21 cellular contexts compared by ENCODE assay signal in genomic region chr19:16894080-16894479, GRCh38. TPM values are rescaled to one million over a fixed set of nuclear protein-coding genes. Genes with fewer than 3 reads are reported as not detected.
A peak's percentile ranks its signal among the peaks of the same experiment; 100 is the strongest.
DNase-seq lines count a peak whose midpoint lies in the region; ATAC-seq, FAIRE-seq and TF ChIP-seq lines count a peak whose summit lies in the region.
"Had no signal": no experiment of that assay in that cellular context is flagged by ENCODE, and none has a peak within 500 bp of the region (broad histone marks: within the 10 kb centered on the region; RNA-seq: fewer than 3 reads in every experiment).

No MANE protein-coding gene starts in this region.

- no peak overlapping the region for H3K4me2 ChIP-seq in K562 (ENCODE audit: insufficient read depth, low read length)

- 62% methylated on average over 7 of the region's 7 CpGs for WGBS in K562 (ENCODE audit: insufficient coverage, low coverage, missing lambda C conversion rate)

- POLR2A ChIA-PET in K562 (lab: Yijun Ruan, JAX): interaction anchor here (0.6 to 1.6 kb wide), 6 partner anchors 9 to 230 kb away, joined by 3 to 6 read pairs (median 4); no protein-coding TSS in a partner anchor
- POLR2A ChIA-PET in naive thymus-derived CD4-positive, alpha-beta T cell (lab: Charles Lee): no interaction called here

- no peak for TF ChIP-seq EP300 in K562 (IDR thresholded peaks at IDR 0.05; ENCODE audit: low read length)

- H3K36me3 ChIP-seq in K562 (ENCODE audit: control insufficient read depth, insufficient read depth, low read length) (peaks cover 26% of the 10 kb centered on the region; the same call in 2 of the 3 replicates), gastrocnemius medialis (no peaks in the 10 kb centered on the region)
- H3K36me3 ChIP-seq in naive thymus-derived CD4-positive, alpha-beta T cell (ENCODE audit: control insufficient read depth in 2 of 3, insufficient read depth in 3 of 3, low read length in 3 of 3): no peaks in the 10 kb centered on the region
- H3K36me3 ChIP-seq: neutrophil, thyroid gland had no signal

- H3K27me3 ChIP-seq in K562 (ENCODE audit: control insufficient read depth in 2 of 2, insufficient read depth in 2 of 2, low read length in 2 of 2) (no peaks in the 10 kb centered on the region), gastrocnemius medialis (peaks cover 15 to 25% (median 21%) of the 10 kb centered on the region in 3 donors)
- H3K27me3 ChIP-seq in naive thymus-derived CD4-positive, alpha-beta T cell (ENCODE audit: control insufficient read depth in 2 of 2, insufficient read depth in 2 of 2, low read length in 2 of 2): no peaks in the 10 kb centered on the region
- H3K27me3 ChIP-seq: thyroid gland had no signal

- peaks cover 40% of the 10 kb centered on the region for H3K79me2 ChIP-seq in K562 (ENCODE audit: control insufficient read depth, insufficient read depth, low read length)

- H3K27ac ChIP-seq in K562 (ENCODE audit: extremely low read depth, low read depth, low read length) (peak overlapping the region; percentile 21), gastrocnemius medialis (peak overlapping the region in 3 of 4 donors; percentile 18 to 49 (median 43))
- no peak overlapping the region for H3K27ac ChIP-seq in naive thymus-derived CD4-positive, alpha-beta T cell (ENCODE audit: low read depth, low read length)
- H3K27ac ChIP-seq: foreskin keratinocyte, neutrophil had no signal

- CTCF ChIA-PET in K562 (lab: Yijun Ruan, JAX; ENCODE audit: low intra/inter-chr PET ratio): no interaction called here
- CTCF ChIA-PET in naive thymus-derived CD4-positive, alpha-beta T cell (lab: Charles Lee): interaction anchor here (0.6 kb wide), 1 partner anchor 179 kb away, joined by 4 read pairs; no protein-coding TSS in a partner anchor

- no peak for TF ChIP-seq RAD21 in K562 (CRISPR knock-in tag; conservative IDR thresholded peaks at IDR 0.05 in 1 of 2, IDR thresholded peaks at IDR 0.05 in 1 of 2)

- H3K36me3 Mint-ChIP-seq in naive thymus-derived CD4-positive, alpha-beta T cell: no peaks in the 10 kb centered on the region

- H3K4me1 Mint-ChIP-seq in naive thymus-derived CD4-positive, alpha-beta T cell: peaks cover 5 to 30% (median 14%) of the 10 kb centered on the region in 7 donors

- no TSS peak for BruUV-seq in K562 (replicated peaks; lab: Mats Ljungman, UMichigan)

- no peak overlapping the region for H3K4me3 ChIP-seq in K562
- no peak overlapping the region for H3K4me3 ChIP-seq in gastrocnemius medialis
- no peak overlapping the region for H3K4me3 ChIP-seq in naive thymus-derived CD4-positive, alpha-beta T cell (ENCODE audit: low read length)
- H3K4me3 ChIP-seq: thyroid gland had no signal

- H3K9me3 ChIP-seq in K562 (replicated peaks; ENCODE audit: control insufficient read depth, insufficient read depth, low read depth, low read length) (no peaks in the 10 kb centered on the region), gastrocnemius medialis (no peaks in the 10 kb centered on the region)
- H3K9me3 ChIP-seq in naive thymus-derived CD4-positive, alpha-beta T cell (ENCODE audit: control insufficient read depth in 2 of 3, low read length in 3 of 3): no peaks in the 10 kb centered on the region
- H3K9me3 ChIP-seq: neutrophil, thyroid gland had no signal

- DNase-seq in GM13977 (ENCODE audit: low spot score): no peak
- peak; percentile 16 for DNase-seq in NCI-H69 (lab: John Stamatoyannopoulos, UW)
- peak in 1 of 4 experiments; percentile 14 for DNase-seq in K562 (ENCODE audit: extremely low read depth in 1 of 4, low spot score in 3 of 4)
- no peak for DNase-seq in gastrocnemius medialis
- DNase-seq in naive thymus-derived CD4-positive, alpha-beta T cell: no peak
- no peak for DNase-seq in sciatic nerve (ENCODE audit: low spot score)
- no peak for DNase-seq in amygdala (lab: John Stamatoyannopoulos, UW)
- no peak for DNase-seq in activated CD4-positive, alpha-beta T cell treated with anti-CD3 and anti-CD28 coated beads for 1 hour
- DNase-seq: activated naive CD8-positive, alpha-beta T cell treated with anti-CD3 and anti-CD28 coated beads for 36 hours; DMS79; effector CD4-positive, alpha-beta T cell; foreskin keratinocyte; hippocampal formation; NCI-H1105 treated with DMSO at 0.1 percent for 48 hours; NCI-H2107; NCI-H510A; stimulated activated CD4-positive, alpha-beta T cell treated with anti-CD3 and anti-CD28 coated beads, Interleukin-4, amount 100 ng/mL, for 24 hours; stimulated activated naive CD8-positive, alpha-beta T cell treated with anti-CD3 and anti-CD28 coated beads, Interleukin-15, Interleukin-2, amounts not matched to agents 100 U/mL and 50 U/mL, for 24 hours had no signal

- in situ Hi-C loops in GM13977 (cut with MboI; ENCODE audit: low pct_unique_long_range_greater_than_20kb, low sequenced_read_pairs, unreplicated experiment) (no loop called here), K562 (cut with MboI) (no loop called here), gastrocnemius medialis (cut with MboI; ENCODE audit: low sequenced_read_pairs in 4 of 4) (no loop called here)

- peaks cover 6 to 54% (median 26%) of the 10 kb centered on the region in 5 donors for H3K27me3 Mint-ChIP-seq in naive thymus-derived CD4-positive, alpha-beta T cell

- H3K4me1 ChIP-seq in K562 (replicated peaks in 1 of 2; ENCODE audit: control insufficient read depth in 2 of 2, insufficient read depth in 2 of 2, low read length in 2 of 2) (peaks cover 35 to 83% of the 10 kb centered on the region in 2 experiments), gastrocnemius medialis (peaks cover 0 to 7% of the 10 kb centered on the region in 2 donors)
- H3K4me1 ChIP-seq in naive thymus-derived CD4-positive, alpha-beta T cell (ENCODE audit: control insufficient read depth in 2 of 2, insufficient read depth in 2 of 2, low read length in 2 of 2): no peaks in the 10 kb centered on the region
- H3K4me1 ChIP-seq: foreskin keratinocyte had no signal

- H2AFZ ChIP-seq in K562 (ENCODE audit: low read depth, low read length): no peak overlapping the region

- no peak for TF ChIP-seq POLR2A in K562 (conservative IDR thresholded peaks at IDR 0.05)
- TF ChIP-seq POLR2A in gastrocnemius medialis (IDR thresholded peaks at IDR 0.05): no peak

- no peaks in the 10 kb centered on the region for H4K20me1 ChIP-seq in K562 (replicated peaks; ENCODE audit: control insufficient read depth, insufficient read depth, low read length)

- no peak for ATAC-seq in K562
- no peak for ATAC-seq in gastrocnemius medialis
- ATAC-seq in naive thymus-derived CD4-positive, alpha-beta T cell: no peak
- no peak for ATAC-seq in sciatic nerve
- ATAC-seq: foreskin keratinocyte; stimulated activated naive CD8-positive, alpha-beta T cell treated with anti-CD3 and anti-CD28 coated beads, Interleukin-15, Interleukin-2, amounts not matched to agents 100 U/mL and 50 U/mL, for 24 hours had no signal

- H3K9me3 Mint-ChIP-seq in naive thymus-derived CD4-positive, alpha-beta T cell: peaks cover 0 to 3% (median 0%) of the 10 kb centered on the region in 11 donors
- H3K9me3 Mint-ChIP-seq: activated CD4-positive, alpha-beta T cell treated with anti-CD3 and anti-CD28 coated beads, Interleukin-2, amount 10 ng/mL, durations not matched to agents 24 days and 14 days; activated naive CD8-positive, alpha-beta T cell treated with anti-CD3 and anti-CD28 coated beads for 36 hours had no signal

- no peaks in the 10 kb centered on the region for H3K9me1 ChIP-seq in K562 (ENCODE audit: control insufficient read depth, insufficient read depth, low read length)

- FAIRE-seq in K562 (lab: Jason Lieb, UNC): no peak

- TF ChIP-seq CTCF in GM13977 (IDR thresholded peaks at IDR 0.05; ENCODE audit: extremely low read depth, insufficient read depth, missing control alignments) (peak; percentile 23), K562 (IDR thresholded peaks at IDR 0.05 in 2 of 3, conservative IDR thresholded peaks at IDR 0.05 in 1 of 3; ENCODE audit: insufficient read depth in 2 of 3, low read depth in 1 of 3, low read length in 3 of 3) (no peak), gastrocnemius medialis (IDR thresholded peaks at IDR 0.05 in 4 of 5, conservative IDR thresholded peaks at IDR 0.05 in 1 of 5) (no peak)

- intact Hi-C loops in K562 (cut with micrococcal nuclease) (no loop called here), gastrocnemius medialis (cut with DNase I; ENCODE audit: low total_unique reads) (no loop called here), sciatic nerve (cut with DNase I) (no loop called here)
- intact Hi-C loops in naive thymus-derived CD4-positive, alpha-beta T cell (cut with micrococcal nuclease): no loop called here

- H3K27ac Mint-ChIP-seq in naive thymus-derived CD4-positive, alpha-beta T cell: no peak overlapping the region
- H3K27ac Mint-ChIP-seq: activated CD4-positive, alpha-beta T cell treated with anti-CD3 and anti-CD28 coated beads, Interleukin-2, amount 10 ng/mL, durations not matched to agents 24 days and 14 days; activated naive CD8-positive, alpha-beta T cell treated with anti-CD3 and anti-CD28 coated beads for 36 hours had no signal

- H3K4me3 Mint-ChIP-seq in naive thymus-derived CD4-positive, alpha-beta T cell: peak overlapping the region in 1 of 10 donors; percentile 46
- H3K4me3 Mint-ChIP-seq: activated CD4-positive, alpha-beta T cell treated with anti-CD3 and anti-CD28 coated beads, Interleukin-2, amount 10 ng/mL, durations not matched to agents 24 days and 14 days; activated naive CD8-positive, alpha-beta T cell treated with anti-CD3 and anti-CD28 coated beads for 36 hours had no signal

- H3K9ac ChIP-seq in K562 (ENCODE audit: insufficient read depth in 1 of 2, low read depth in 2 of 2, low read length in 2 of 2): peak overlapping the region in 1 of 2 experiments; percentile 88; a peak in 2 of 4 replicates

RNA-seq across cellular contexts. Expression of gene F2RL3, which starts 5.3 kb away (rescaled TPM):
- 16.8 and 60.7 TPM in 2 replicates for total RNA-seq in K562 (2011; cell fraction: chromatin; rRNA removed; ENCODE audit: low replicate concordance)
- total RNA-seq in K562 (2011; cell fraction: nucleolus; rRNA removed): 53.0 and 74.2 TPM in 2 replicates
- total RNA-seq in K562 (2011; cell fraction: nucleoplasm; rRNA removed): 25.8 and 31.3 TPM in 2 replicates
- 23.4 and 29.5 TPM in 2 replicates for total RNA-seq in K562 (2014; rRNA removed)
- 10.7 and 11.0 TPM in 2 replicates for total RNA-seq in K562 (2014; rRNA removed; fragmentation: Illumina TruSeq; extraction: Trizol)
- total RNA-seq in K562 (2015; rRNA removed; fragmentation: Illumina TruSeq; extraction: Trizol): 11.9 and 12.1 TPM in 2 replicates
- 27.6 and 29.0 TPM in 2 replicates for total RNA-seq in K562 (2021)
- polyA plus RNA-seq in K562 (2011; rRNA removed): 7.2 and 9.9 TPM in 2 replicates
- 10.5 and 59.1 TPM in 2 replicates for polyA plus RNA-seq in K562 (2011; cell fraction: cytosol; rRNA removed)
- polyA plus RNA-seq in K562 (2011; cell fraction: nucleus; rRNA removed): 4.8 and 12.6 TPM in 2 replicates
- 15.6 and 20.7 TPM in 2 replicates for polyA plus RNA-seq in K562 (2012)
- 12.3 and 13.4 TPM in 2 replicates for polyA plus RNA-seq in K562 (2014; fragmentation: Illumina TruSeq; extraction: Trizol)
- polyA plus RNA-seq in K562 (2014; fragmentation: Nextera tagmentation; extraction: Ambion mirVana): 1 to 10 TPM; 1.4 to 5.0 TPM
- 20.9 and 22.0 TPM in 2 replicates for polyA plus RNA-seq in K562 (2014; rRNA removed)
- 3.2 and 7.2 TPM in 2 replicates for polyA minus RNA-seq in K562 (2011; rRNA and poly(A)+ RNA removed)
- 8.0 and 13.6 TPM in 2 replicates for polyA minus RNA-seq in K562 (2011; cell fraction: cytosol; rRNA and poly(A)+ RNA removed)
- polyA minus RNA-seq in K562 (2011; cell fraction: nucleus; rRNA and poly(A)+ RNA removed): 12.3 and 14.5 TPM in 2 replicates
- 1 to 10 TPM; 2.2 to 9.4 (median 6.3) TPM for total RNA-seq in gastrocnemius medialis
- total RNA-seq in naive thymus-derived CD4-positive, alpha-beta T cell: under 1 TPM in 2 of 5 experiments, not detected in 3; 0.16 to 0.19 TPM
- not detected for polyA plus RNA-seq in naive thymus-derived CD4-positive, alpha-beta T cell
- total RNA-seq in sciatic nerve: 2.5 TPM
- total RNA-seq: activated CD4-positive, alpha-beta T cell treated with anti-CD3 and anti-CD28 coated beads, Interleukin-2, amount 10 ng/mL, durations not matched to agents 24 days and 14 days; activated naive CD8-positive, alpha-beta T cell treated with anti-CD3 and anti-CD28 coated beads for 36 hours; foreskin keratinocyte had no signal
- polyA plus RNA-seq: foreskin keratinocyte had no signal
